ENCODE assay signal across 20 cellular contexts in the genomic region with DNA sequence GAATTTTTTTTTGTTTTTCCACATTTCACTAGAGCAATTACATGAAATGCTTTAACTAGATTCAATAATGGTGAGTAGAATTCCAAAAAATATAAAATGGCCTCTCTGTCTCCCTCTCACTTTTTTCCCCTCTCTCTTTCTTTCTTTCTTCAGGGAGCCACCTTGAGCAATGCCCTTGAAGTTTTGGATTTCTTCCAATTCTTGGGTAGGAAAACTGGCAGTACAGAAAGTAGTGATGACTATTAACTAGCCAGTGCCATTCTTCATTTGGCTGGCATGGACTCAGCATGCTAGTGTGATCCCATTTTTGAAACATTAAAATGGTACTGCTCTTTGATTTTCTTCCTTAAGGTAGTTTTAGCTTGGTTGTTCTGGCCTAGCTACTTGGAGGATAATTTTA. TPM values are rescaled to one million over a fixed set of nuclear protein-coding genes. Genes with fewer than 3 reads are reported as not detected.
DNase-seq lines count a peak whose midpoint lies in the region; ATAC-seq, FAIRE-seq and TF ChIP-seq lines count a peak whose summit lies in the region.
"Had no signal": no experiment of that assay in that cellular context is flagged by ENCODE, and none has a peak within 500 bp of the region (broad histone marks: within the 10 kb centered on the region; RNA-seq: fewer than 3 reads in every experiment).

No MANE protein-coding gene starts in this region.

- H2AFZ ChIP-seq in trophoblast cell (ENCODE audit: insufficient read depth, low read length, poor library complexity) = no peak overlapping the region
- H2AFZ ChIP-seq: GM23248, PC-9 had no signal

- ATAC-seq in GM18870 (IDR thresholded peaks at IDR 0.05; ENCODE audit: unreplicated experiment) = no peak
- ATAC-seq: GM12878 had no signal

- H3K4me3 ChIP-seq in epithelial cell of esophagus (ENCODE audit: low read length) (no peak overlapping the region), trophoblast cell (ENCODE audit: low read depth, low read length) (no peak overlapping the region)
- H3K4me3 ChIP-seq: GM12878, GM23248, PC-9, SJCRH30 had no signal

- TF ChIP-seq CTCF in epithelial cell of esophagus (IDR thresholded peaks at IDR 0.05; ENCODE audit: insufficient read depth, low read depth, low read length, missing control alignments) = no peak

- no peaks in the 10 kb centered on the region for H3K27me3 ChIP-seq in trophoblast cell (ENCODE audit: insufficient read depth, low read length)
- H3K27me3 ChIP-seq: SJCRH30 had no signal

- H3K79me1 ChIP-seq in trophoblast cell (ENCODE audit: low read length) = peaks cover 7% of the 10 kb centered on the region

- H2BK12ac ChIP-seq in trophoblast cell (ENCODE audit: low read length) = no peak overlapping the region

- no peak overlapping the region for H4K12ac ChIP-seq in trophoblast cell (ENCODE audit: low read depth, low read length)

- H4K91ac ChIP-seq in trophoblast cell (ENCODE audit: low read depth, low read length) = no peak overlapping the region

- H3K4me1 ChIP-seq in trophoblast cell (ENCODE audit: control insufficient read depth in 1 of 2, insufficient read depth in 2 of 2, low read length in 2 of 2) = peaks cover 0 to 2% of the 10 kb centered on the region in 2 experiments

- TF ChIP-seq POLR2A in H54 (IDR thresholded peaks at IDR 0.05; ENCODE audit: low read depth, low read length) = no peak

- no peak overlapping the region for H3K18ac ChIP-seq in trophoblast cell (ENCODE audit: low read length)

- H3K79me2 ChIP-seq in trophoblast cell (ENCODE audit: control insufficient read depth, insufficient read depth, low read length, poor library complexity) = peaks cover 5% of the 10 kb centered on the region

- H2BK5ac ChIP-seq in trophoblast cell (ENCODE audit: low read depth, low read length, poor library complexity) = no peak overlapping the region

- DNase-seq in DMS79 (lab: John Stamatoyannopoulos, UW) = peak; percentile 26
- DNase-seq in H54 (ENCODE audit: insufficient read length, low spot score) = no peak
- peak; percentile 59 for DNase-seq in NCI-H1105 treated with DMSO at 0.1 percent for 48 hours (lab: John Stamatoyannopoulos, UW)
- DNase-seq in epithelial cell of esophagus (ENCODE audit: low read depth) = peak; percentile 27
- no peak for DNase-seq in trophoblast cell
- no peak for DNase-seq in COR-L47 (lab: John Stamatoyannopoulos, UW)
- no peak for DNase-seq in SK-N-DZ (ENCODE audit: low spot score)
- DNase-seq: ACHN, AML-193, KBM-7, NCI-H1436, NCI-H2029, NCI-H2171 treated with DMSO at 0.1 percent for 48 hours, NCI-H524, PC-9, SJCRH30 had no signal

- no peak overlapping the region for H3K4me2 ChIP-seq in trophoblast cell (ENCODE audit: low read length)

- no peak overlapping the region for H3K14ac ChIP-seq in trophoblast cell (ENCODE audit: low read length)

- H3K36me3 ChIP-seq in trophoblast cell (ENCODE audit: control insufficient read depth in 1 of 2, insufficient read depth in 2 of 2, low read length in 2 of 2) = no peaks in the 10 kb centered on the region
- H3K36me3 ChIP-seq: SJCRH30 had no signal

- no peak overlapping the region for H2BK120ac ChIP-seq in trophoblast cell (ENCODE audit: insufficient read depth, low read length, poor library complexity)

- no peaks in the 10 kb centered on the region for H3K9me3 ChIP-seq in trophoblast cell (ENCODE audit: insufficient read depth, low read depth, low read length)
- H3K9me3 ChIP-seq: SJCRH30 had no signal

- no peak overlapping the region for H3K9ac ChIP-seq in trophoblast cell (ENCODE audit: low read length)

- no peak overlapping the region for H3K23ac ChIP-seq in trophoblast cell (ENCODE audit: low read length)

- H2AK5ac ChIP-seq in trophoblast cell (ENCODE audit: low read length) = no peak overlapping the region

- no peak overlapping the region for H3K4ac ChIP-seq in trophoblast cell (ENCODE audit: low read depth, low read length)

- H3K27ac ChIP-seq in trophoblast cell (ENCODE audit: low read depth, low read length) = no peak overlapping the region
- H3K27ac ChIP-seq: C4-2B, SJCRH30 had no signal

- peak; percentile 30 for FAIRE-seq in H54 (lab: Jason Lieb, UNC)
- FAIRE-seq: GM12878 had no signal

- no peak overlapping the region for H4K8ac ChIP-seq in trophoblast cell (ENCODE audit: low read depth, low read length)

RNA-seq across cellular contexts. Expression of a gene that starts 4.5 kb away (rescaled TPM):
- polyA plus RNA-seq in trophoblast cell (2013) = 82.4 and 84.4 TPM in 2 replicates
- 29.7 and 36.4 TPM in 2 replicates for polyA plus RNA-seq in SK-N-DZ (2014; cell fraction: cytosol; rRNA removed)
- 37.9 and 40.5 TPM in 2 replicates for polyA plus RNA-seq in SK-N-DZ (2014; cell fraction: nucleus; rRNA removed)

Comparison
In these comparisons a context has a peak if more than half of its experiments do, and no peak if none do; other contexts are left out.
1. DNase-seq: peak in DMS79 (single experiment), NCI-H1105 treated with DMSO at 0.1 percent for 48 hours (single experiment) and epithelial cell of esophagus (single experiment); none in H54 (single experiment), trophoblast cell (0 of 2), COR-L47 (single experiment) and SK-N-DZ (single experiment).